In genomic region chr1:47911892-47912291, GRCh38 we compare ENCODE assay signal across 21 cellular contexts.
A peak's percentile ranks its signal among the peaks of the same experiment; 100 is the strongest.
DNase-seq lines count a peak whose midpoint lies in the region; ATAC-seq and TF ChIP-seq lines count a peak whose summit lies in the region.
"Had no signal": no experiment of that assay in that cellular context is flagged by ENCODE, and none has a peak within 500 bp of the region (broad histone marks: within the 10 kb centered on the region; RNA-seq: fewer than 3 reads in every experiment).

No MANE protein-coding gene starts in this region.

- no peaks in the 10 kb centered on the region for H3K36me3 ChIP-seq in HEK293 (ENCODE audit: control insufficient read depth in 2 of 2, insufficient read depth in 1 of 2, low read length in 2 of 2)
- H3K36me3 ChIP-seq in neuronal stem cell (replicated peaks in 1 of 2; ENCODE audit: control insufficient read depth in 2 of 2, insufficient read depth in 2 of 2, low read length in 2 of 2): no peaks in the 10 kb centered on the region
- H3K36me3 ChIP-seq in smooth muscle cell (ENCODE audit: low read depth): no peaks in the 10 kb centered on the region
- no peaks in the 10 kb centered on the region for H3K36me3 ChIP-seq in effector memory CD4-positive, alpha-beta T cell (ENCODE audit: control insufficient read depth, insufficient read depth, low read length)
- H3K36me3 ChIP-seq: BLaER1 had no signal

- peaks cover 41% of the 10 kb centered on the region for H3K4me1 Mint-ChIP-seq in nephron
- H3K4me1 Mint-ChIP-seq in effector memory CD8-positive, alpha-beta T cell (ENCODE audit: low read depth in 2 of 2): no peaks in the 10 kb centered on the region
- H3K4me1 Mint-ChIP-seq: B cell; CD4-positive, CD25-positive, alpha-beta regulatory T cell had no signal

- H4K91ac ChIP-seq in neuronal stem cell (ENCODE audit: low read depth, low read length, poor library complexity): no peak overlapping the region

- DNase-seq in neuronal stem cell (ENCODE audit: low spot score) (peak; percentile 35), smooth muscle cell (lab: John Stamatoyannopoulos, UW; ENCODE audit: unreplicated experiment) (no peak), GM10266 (ENCODE audit: extremely low spot score) (no peak)
- DNase-seq in effector memory CD4-positive, alpha-beta T cell: no peak
- DNase-seq in effector memory CD8-positive, alpha-beta T cell: no peak
- no peak for DNase-seq in activated naive CD4-positive, alpha-beta T cell (lab: John Stamatoyannopoulos, UW)
- DNase-seq: Caco-2; CD4-positive, CD25-positive, alpha-beta regulatory T cell; CD8-positive, alpha-beta T cell; DMS153; DND-41; GM23248; H9; HFFc6 had no signal

- H3K23ac ChIP-seq in neuronal stem cell (ENCODE audit: low read depth, low read length, poor library complexity): no peak overlapping the region

- H3K14ac ChIP-seq in neuronal stem cell (ENCODE audit: low read length): no peak overlapping the region

- no peaks in the 10 kb centered on the region for H3K79me1 ChIP-seq in neuronal stem cell (ENCODE audit: low read depth, low read length)

- no peak overlapping the region for H3K4ac ChIP-seq in neuronal stem cell (ENCODE audit: low read length)

- no peaks in the 10 kb centered on the region for H3K9me3 Mint-ChIP-seq in nephron
- no peaks in the 10 kb centered on the region for H3K9me3 Mint-ChIP-seq in effector memory CD8-positive, alpha-beta T cell
- H3K9me3 Mint-ChIP-seq: CD8-positive, alpha-beta T cell; H9 had no signal

- H3K4me3 Mint-ChIP-seq in nephron: no peak overlapping the region
- H3K4me3 Mint-ChIP-seq in effector memory CD8-positive, alpha-beta T cell: no peak overlapping the region
- H3K4me3 Mint-ChIP-seq: B cell; CD4-positive, CD25-positive, alpha-beta regulatory T cell; CD8-positive, alpha-beta T cell; H9; HFFc6 had no signal

- H3K9ac ChIP-seq in neuronal stem cell (ENCODE audit: low read depth, low read length, poor library complexity): no peak overlapping the region
- H3K9ac ChIP-seq in smooth muscle cell (ENCODE audit: low read depth): no peak overlapping the region
- H3K9ac ChIP-seq: BLaER1, GM23248 had no signal

- no peaks in the 10 kb centered on the region for H3K4me1 ChIP-seq in HEK293 (ENCODE audit: control insufficient read depth, insufficient read depth, low read length)
- peaks cover 0 to 36% of the 10 kb centered on the region in 2 donors for H3K4me1 ChIP-seq in neuronal stem cell (ENCODE audit: control insufficient read depth in 2 of 2, insufficient read depth in 1 of 2, low read depth in 1 of 2, low read length in 2 of 2)
- H3K4me1 ChIP-seq in smooth muscle cell (ENCODE audit: low read depth): peaks cover 13% of the 10 kb centered on the region
- H3K4me1 ChIP-seq in effector memory CD4-positive, alpha-beta T cell (ENCODE audit: control insufficient read depth, insufficient read depth, low read length, poor library complexity, severe bottlenecking): no peaks in the 10 kb centered on the region
- H3K4me1 ChIP-seq: BLaER1 had no signal

- no peak overlapping the region for H2AFZ ChIP-seq in neuronal stem cell (ENCODE audit: low read length)
- H2AFZ ChIP-seq in smooth muscle cell (ENCODE audit: low read depth): no peak overlapping the region
- H2AFZ ChIP-seq: GM23248 had no signal

- no peaks in the 10 kb centered on the region for H3K9me3 ChIP-seq in HEK293 (ENCODE audit: control insufficient read depth, insufficient read depth, low read depth, low read length)
- no peaks in the 10 kb centered on the region for H3K9me3 ChIP-seq in neuronal stem cell (replicated peaks in 1 of 2; ENCODE audit: control insufficient read depth in 2 of 2, insufficient read depth in 1 of 2, low read depth in 1 of 2, low read length in 2 of 2)
- H3K9me3 ChIP-seq in smooth muscle cell (replicated peaks; ENCODE audit: low read depth): no peaks in the 10 kb centered on the region
- no peaks in the 10 kb centered on the region for H3K9me3 ChIP-seq in effector memory CD4-positive, alpha-beta T cell (ENCODE audit: control insufficient read depth, low read length)
- H3K9me3 ChIP-seq: BLaER1, Caco-2 had no signal

- H2BK15ac ChIP-seq in neuronal stem cell (ENCODE audit: low read length): no peak overlapping the region

- peaks cover 59% of the 10 kb centered on the region for H3K27me3 Mint-ChIP-seq in nephron (ENCODE audit: low read depth)
- H3K27me3 Mint-ChIP-seq in effector memory CD8-positive, alpha-beta T cell: peaks cover 21 to 49% of the 10 kb centered on the region in 2 donors

- peaks cover 0 to 14% (median 0%) of the 10 kb centered on the region in 3 experiments for H3K27me3 ChIP-seq in neuronal stem cell (ENCODE audit: control insufficient read depth in 3 of 3, insufficient read depth in 3 of 3, low read depth in 1 of 3, low read length in 3 of 3)
- no peaks in the 10 kb centered on the region for H3K27me3 ChIP-seq in smooth muscle cell (ENCODE audit: low read depth)
- no peaks in the 10 kb centered on the region for H3K27me3 ChIP-seq in effector memory CD4-positive, alpha-beta T cell (replicated peaks; ENCODE audit: control insufficient read depth, insufficient read depth, low read length, poor library complexity, severe bottlenecking)
- H3K27me3 ChIP-seq: BLaER1 had no signal

- H4K8ac ChIP-seq in neuronal stem cell (ENCODE audit: low read depth, low read length): no peak overlapping the region

- no peak overlapping the region for H2BK12ac ChIP-seq in neuronal stem cell (ENCODE audit: low read length)

- H3K4me3 ChIP-seq in HEK293 (ENCODE audit: low read depth, low read length) (no peak overlapping the region), neuronal stem cell (ENCODE audit: low read length in 2 of 2) (no peak overlapping the region), smooth muscle cell (no peak overlapping the region)
- H3K4me3 ChIP-seq in effector memory CD4-positive, alpha-beta T cell (ENCODE audit: insufficient read depth, low read depth, low read length, poor library complexity, severe bottlenecking): no peak overlapping the region
- H3K4me3 ChIP-seq: BLaER1, GM12878, GM23248 had no signal

- H3K79me2 ChIP-seq in smooth muscle cell (ENCODE audit: low read depth): no peaks in the 10 kb centered on the region

- no peak for ATAC-seq in effector memory CD8-positive, alpha-beta T cell (replicated peaks)
- ATAC-seq: CD8-positive, alpha-beta T cell; GM12878; HCT116 had no signal

- H2AK5ac ChIP-seq in neuronal stem cell (ENCODE audit: low read depth, low read length): no peak overlapping the region

- no peak overlapping the region for H2BK5ac ChIP-seq in neuronal stem cell (ENCODE audit: low read length)

- no peaks in the 10 kb centered on the region for H3K36me3 Mint-ChIP-seq in nephron (ENCODE audit: low read depth)
- H3K36me3 Mint-ChIP-seq in effector memory CD8-positive, alpha-beta T cell (ENCODE audit: insufficient read depth): no peaks in the 10 kb centered on the region
- H3K36me3 Mint-ChIP-seq: CD4-positive, CD25-positive, alpha-beta regulatory T cell; CD8-positive, alpha-beta T cell had no signal

- H2BK120ac ChIP-seq in neuronal stem cell (ENCODE audit: low read depth, low read length): no peak overlapping the region

- H3F3A ChIP-seq in smooth muscle cell (ENCODE audit: low read depth): peaks cover 5% of the 10 kb centered on the region

- no peak overlapping the region for H3K4me2 ChIP-seq in neuronal stem cell (ENCODE audit: insufficient read depth, low read length, poor library complexity, severe bottlenecking)
- peak overlapping the region; percentile 48 for H3K4me2 ChIP-seq in smooth muscle cell
- H3K4me2 ChIP-seq: BLaER1 had no signal

- H3K27ac Mint-ChIP-seq in nephron: peak overlapping the region in 2 of 3 experiments; percentile 7 to 12
- no peak overlapping the region for H3K27ac Mint-ChIP-seq in effector memory CD8-positive, alpha-beta T cell
- H3K27ac Mint-ChIP-seq: B cell; CD4-positive, CD25-positive, alpha-beta regulatory T cell; CD8-positive, alpha-beta T cell; HFFc6 had no signal

- POLR2A ChIA-PET in HEK293 (lab: Yijun Ruan, JAX): no interaction called here

- TF ChIP-seq CTCF in HEK293 (tag by site-specific recombination; IDR thresholded peaks at IDR 0.05) (no peak), nephron (IDR thresholded peaks at IDR 0.05; ENCODE audit: unreplicated experiment in 3 of 3) (no peak), smooth muscle cell (IDR thresholded peaks at IDR 0.05; ENCODE audit: borderline replicate concordance, insufficient read depth, poor library complexity, severe bottlenecking) (no peak), GM10266 (IDR thresholded peaks at IDR 0.05; ENCODE audit: control insufficient read depth, insufficient read depth, low read depth, missing control alignments) (no peak)

- H3K27ac ChIP-seq in HEK293 (ENCODE audit: extremely low read depth, low read depth, low read length): no peak overlapping the region
- no peak overlapping the region for H3K27ac ChIP-seq in neuronal stem cell (replicated peaks; ENCODE audit: low read length)
- H3K27ac ChIP-seq in smooth muscle cell (ENCODE audit: low read depth): no peak overlapping the region
- no peak overlapping the region for H3K27ac ChIP-seq in effector memory CD4-positive, alpha-beta T cell (ENCODE audit: insufficient read depth, low read length, poor library complexity, severe bottlenecking)
- H3K27ac ChIP-seq: BLaER1, C4-2B, GM23248 had no signal

- no peak overlapping the region for H3K18ac ChIP-seq in neuronal stem cell (ENCODE audit: low read length)

- no CpG with 5 or more reads among the region's 4 CpGs for WGBS in neuronal stem cell (ENCODE audit: extremely low coverage in 2 of 2, insufficient read length in 2 of 2, insufficient replicate concordance in 1 of 2), 2 donors
- 63% methylated on average over 4 of the region's 4 CpGs for WGBS in smooth muscle cell (ENCODE audit: low lambda C conversion rate)

- peaks cover 92% of the 10 kb centered on the region for H4K20me1 ChIP-seq in smooth muscle cell (ENCODE audit: low read depth)
- H4K20me1 ChIP-seq: BLaER1 had no signal

- CTCF ChIA-PET in HEK293 (lab: Yijun Ruan, JAX): no interaction called here

TF ChIP-seq in HEK293, 187 proteins besides CTCF, POLR2A, EP300 and RAD21 (continues in another document):
- no peak for TF ChIP-seq ZNF549 (tag by site-specific recombination; IDR thresholded peaks at IDR 0.05)
- no peak for TF ChIP-seq ZNF692 (tag by site-specific recombination; IDR thresholded peaks at IDR 0.05)
- TF ChIP-seq ZNF426 (tag by site-specific recombination; IDR thresholded peaks at IDR 0.05): no peak
- TF ChIP-seq EGR2 (tag by site-specific recombination; IDR thresholded peaks at IDR 0.05; ENCODE audit: low read depth): 0 out of 2 replicates have a peak, but pooled peaks have one; percentile 7
- TF ChIP-seq ZFHX2 (tag by site-specific recombination; conservative IDR thresholded peaks at IDR 0.05): 0 out of 2 replicates have a peak, but pooled peaks have one; percentile 18

Comparison
In these comparisons a context has a peak if more than half of its experiments do, and no peak if none do; other contexts are left out.
1. H3K27ac Mint-ChIP-seq: peak in nephron (2 of 3); none in effector memory CD8-positive, alpha-beta T cell (0 of 2).